Comparison of ENCODE assay signal across 9 cellular contexts in the genomic region with DNA sequence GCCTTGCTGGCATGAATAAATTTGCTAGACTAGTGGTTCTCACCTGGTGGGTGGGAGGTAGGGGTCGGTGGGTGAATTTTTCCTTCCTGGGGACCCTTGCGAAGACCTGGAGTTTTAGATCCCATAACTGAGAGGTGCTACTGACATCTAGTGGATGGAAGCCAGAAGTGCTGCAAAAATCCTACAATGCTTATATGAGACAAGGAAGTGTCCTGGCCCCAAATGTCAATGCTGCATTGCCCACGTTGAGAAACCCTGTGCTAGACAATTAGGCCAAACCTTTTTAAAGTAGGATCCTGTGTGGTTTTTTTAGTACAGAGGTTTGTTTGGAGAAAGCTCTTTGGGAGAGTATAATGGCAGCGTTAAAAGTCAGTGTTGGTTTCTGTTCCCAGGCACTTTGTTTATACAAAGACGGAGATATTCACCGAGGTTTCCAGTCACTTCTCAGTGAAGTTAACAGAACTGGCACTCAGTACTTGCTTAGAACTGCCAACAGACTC. TPM values are rescaled to one million over a fixed set of nuclear protein-coding genes. Genes with fewer than 3 reads are reported as not detected.
DNase-seq lines count a peak whose midpoint lies in the region; ATAC-seq and TF ChIP-seq lines count a peak whose summit lies in the region.
"Had no signal": no experiment of that assay in that cellular context is flagged by ENCODE, and none has a peak within 500 bp of the region (broad histone marks: within the 10 kb centered on the region; RNA-seq: fewer than 3 reads in every experiment).

No MANE protein-coding gene starts in this region.

- H3K4me1 ChIP-seq in heart left ventricle = peaks cover 0 to 34% (median 3%) of the 10 kb centered on the region in 12 donors
- no peaks in the 10 kb centered on the region for H3K4me1 ChIP-seq in psoas muscle

- DNase-seq in DMS53 treated with DMSO at 0.1 percent for 48 hours (lab: John Stamatoyannopoulos, UW; ENCODE audit: unreplicated experiment) (peak; percentile 85), NOMO-1 treated with DMSO at 0.1 percent for 48 hours (lab: John Stamatoyannopoulos, UW; ENCODE audit: unreplicated experiment) (peak; percentile 77), heart left ventricle (peak in 2 of 5 donors; percentile 34 to 43), psoas muscle (no peak)
- peak; percentile 28 for DNase-seq in activated naive CD8-positive, alpha-beta T cell treated with anti-CD3 and anti-CD28 coated beads, Interleukin-2, amount 50 U/mL, for 24 hours

- intact Hi-C loops in heart left ventricle (cut with DNase I) (loop anchor here in 4 of 10 donors (1.0 to 10.0 kb wide), 3 partner anchors 16 to 465 kb away; no protein-coding TSS in a partner anchor), psoas muscle (cut with DNase I) (no loop called here)

- peaks cover 18% of the 10 kb centered on the region for H3K4me1 Mint-ChIP-seq in activated naive CD8-positive, alpha-beta T cell treated with anti-CD3 and anti-CD28 coated beads, Interleukin-2, amount 50 U/mL, for 24 hours

- no peak overlapping the region for H3K4me3 Mint-ChIP-seq in activated naive CD8-positive, alpha-beta T cell treated with anti-CD3 and anti-CD28 coated beads, Interleukin-2, amount 50 U/mL, for 24 hours
- H3K4me3 Mint-ChIP-seq: activated naive CD8-positive, alpha-beta T cell had no signal

- TF ChIP-seq CTCF in heart left ventricle (IDR thresholded peaks at IDR 0.05) (peak; percentile 67 to 91 (median 84)), psoas muscle (IDR thresholded peaks at IDR 0.05) (peak; percentile 71)

- no peaks in the 10 kb centered on the region for H3K9me3 Mint-ChIP-seq in activated naive CD8-positive, alpha-beta T cell treated with anti-CD3 and anti-CD28 coated beads, Interleukin-2, amount 50 U/mL, for 24 hours

- H3K27me3 ChIP-seq in heart left ventricle (no peaks in the 10 kb centered on the region), psoas muscle (ENCODE audit: insufficient read depth in 3 of 3, low read length in 2 of 3) (no peaks in the 10 kb centered on the region)

- peak; percentile 65 for ATAC-seq in GM19438 (IDR thresholded peaks at IDR 0.05; ENCODE audit: low read depth, unreplicated experiment)
- ATAC-seq in HG03520 (IDR thresholded peaks at IDR 0.05; ENCODE audit: unreplicated experiment) = peak; percentile 78
- peak; percentile 33 for ATAC-seq in activated naive CD8-positive, alpha-beta T cell treated with anti-CD3 and anti-CD28 coated beads, Interleukin-2, amount 50 U/mL, for 24 hours
- ATAC-seq in heart left ventricle = peak in 3 of 4 donors; percentile 75 to 78 (median 78)
- ATAC-seq in psoas muscle = peak in 3 of 4 donors; percentile 68 to 90 (median 76)
- ATAC-seq in GM21447 (IDR thresholded peaks at IDR 0.05; ENCODE audit: unreplicated experiment) = no peak

- peak overlapping the region in 4 of 12 donors; percentile 8 to 58 (median 24) for H3K27ac ChIP-seq in heart left ventricle
- H3K27ac ChIP-seq in psoas muscle = no peak overlapping the region

- H3K36me3 ChIP-seq in heart left ventricle = peaks cover 0 to 39% (median 11%) of the 10 kb centered on the region in 9 donors
- peaks cover 9 to 22% of the 10 kb centered on the region in 2 donors for H3K36me3 ChIP-seq in psoas muscle (ENCODE audit: insufficient read depth in 1 of 2, low read depth in 1 of 2)

- H3K9me3 ChIP-seq in heart left ventricle (no peaks in the 10 kb centered on the region), psoas muscle (no peaks in the 10 kb centered on the region)

- 10 to 23% (median 16%) methylated on average over 6 of the region's 6 CpGs for WGBS in heart left ventricle, 4 donors
- WGBS in psoas muscle, 3 donors = 13 to 27% (median 17%) methylated on average over 6 of the region's 6 CpGs

- peak overlapping the region in 7 of 12 donors; percentile 0 to 46 (median 20) for H3K4me3 ChIP-seq in heart left ventricle
- peak overlapping the region; percentile 23 for H3K4me3 ChIP-seq in psoas muscle

- no peaks in the 10 kb centered on the region for H3K27me3 Mint-ChIP-seq in activated naive CD8-positive, alpha-beta T cell treated with anti-CD3 and anti-CD28 coated beads, Interleukin-2, amount 50 U/mL, for 24 hours
- H3K27me3 Mint-ChIP-seq: activated naive CD8-positive, alpha-beta T cell had no signal

- TF ChIP-seq POLR2A in heart left ventricle (IDR thresholded peaks at IDR 0.05) = no peak

- H3K27ac Mint-ChIP-seq in activated naive CD8-positive, alpha-beta T cell treated with anti-CD3 and anti-CD28 coated beads, Interleukin-2, amount 50 U/mL, for 24 hours = no peak overlapping the region
- H3K27ac Mint-ChIP-seq: activated naive CD8-positive, alpha-beta T cell had no signal

- H3K36me3 Mint-ChIP-seq in activated naive CD8-positive, alpha-beta T cell treated with anti-CD3 and anti-CD28 coated beads, Interleukin-2, amount 50 U/mL, for 24 hours (ENCODE audit: low read depth) = peaks cover 26% of the 10 kb centered on the region

RNA-seq across cellular contexts. Expression of gene SERPINB8, which starts 9.6 kb away (rescaled TPM):
- 10 to 100 TPM in 1 of 9 donors, 1 to 10 TPM in 8; 1.3 to 10.3 (median 3.5) TPM for total RNA-seq in heart left ventricle
- polyA plus RNA-seq in heart left ventricle = 10 to 100 TPM in 1 of 2 donors, under 1 TPM in 1; 0.72 to 12.6 TPM
- 1 to 10 TPM in 3 of 4 donors, under 1 TPM in 1; 0.84 to 6.2 (median 4.4) TPM for total RNA-seq in psoas muscle
- 10 to 100 TPM in 1 of 3 donors, 1 to 10 TPM in 2; 1.8 to 31.3 (median 2.5) TPM for polyA plus RNA-seq in psoas muscle

RNA-seq across cellular contexts. Expression of gene HMSD, which starts 30.4 kb away (rescaled TPM):
- total RNA-seq in heart left ventricle (1 to 10 TPM in 1 of 9 donors, under 1 TPM in 2, not detected in 6; 0.33 to 1.3 (median 0.43) TPM), psoas muscle (not detected)
- polyA plus RNA-seq in heart left ventricle (not detected), psoas muscle (under 1 TPM in 1 of 3 donors, not detected in 2; 0.03 TPM)

Comparison
In these comparisons a context has a peak if more than half of its experiments do, and no peak if none do; other contexts are left out.
1. DNase-seq: peak in DMS53 treated with DMSO at 0.1 percent for 48 hours (single experiment), NOMO-1 treated with DMSO at 0.1 percent for 48 hours (single experiment) and activated naive CD8-positive, alpha-beta T cell treated with anti-CD3 and anti-CD28 coated beads, Interleukin-2, amount 50 U/mL, for 24 hours (single experiment); none in psoas muscle (0 of 2).